ENCODE assay signal across 1 cellular context in genomic region chr7:32670105-32670504, GRCh38.
TF ChIP-seq lines count a peak whose summit lies in the region.

No MANE protein-coding gene starts in this region.

TF ChIP-seq in HepG2, 621 proteins besides CTCF, POLR2A, EP300 and RAD21 (continued from another document and continues in another):
- TF ChIP-seq HBP1 (CRISPR knock-in tag; IDR thresholded peaks at IDR 0.05; ENCODE audit: low read depth) (0 out of 2 replicates have a peak, but pooled peaks have one; percentile 24), BCLAF1 (IDR thresholded peaks at IDR 0.05) (no peak), ZNF382 (CRISPR knock-in tag; IDR thresholded peaks at IDR 0.05; ENCODE audit: borderline replicate concordance) (no peak), ELK4 (CRISPR knock-in tag; IDR thresholded peaks at IDR 0.05; ENCODE audit: borderline replicate concordance) (no peak), MYC (CRISPR knock-in tag; IDR thresholded peaks at IDR 0.05; ENCODE audit: borderline replicate concordance) (0 out of 2 replicates have a peak, but pooled peaks have one; percentile 28), NR1H2 (CRISPR knock-in tag; IDR thresholded peaks at IDR 0.05; ENCODE audit: borderline replicate concordance, low read depth) (no peak), TRIM24 (CRISPR knock-in tag; IDR thresholded peaks at IDR 0.05) (no peak), GZF1 (CRISPR knock-in tag; IDR thresholded peaks at IDR 0.05) (no peak), ZFP36 (IDR thresholded peaks at IDR 0.05; ENCODE audit: borderline replicate concordance, low read depth, low read length, partially characterized antibody) (no peak), SMARCC2 (IDR thresholded peaks at IDR 0.05) (no peak), NR2C2 (CRISPR knock-in tag; IDR thresholded peaks at IDR 0.05; ENCODE audit: borderline replicate concordance) (no peak; the same call in 1 of the 2 replicates), ZNF556 (CRISPR knock-in tag; IDR thresholded peaks at IDR 0.05; ENCODE audit: borderline replicate concordance) (no peak), FOXK1 (CRISPR knock-in tag; IDR thresholded peaks at IDR 0.05; ENCODE audit: borderline replicate concordance, low read depth) (peak; percentile 74), LBX2 (CRISPR knock-in tag; IDR thresholded peaks at IDR 0.05; ENCODE audit: borderline replicate concordance) (no peak), ZNF383 (CRISPR knock-in tag; IDR thresholded peaks at IDR 0.05; ENCODE audit: borderline replicate concordance) (no peak), ZNF275 (CRISPR knock-in tag; IDR thresholded peaks at IDR 0.05; ENCODE audit: borderline replicate concordance) (no peak), DMTF1 (CRISPR knock-in tag; IDR thresholded peaks at IDR 0.05) (no peak), ZNF670 (CRISPR knock-in tag; IDR thresholded peaks at IDR 0.05; ENCODE audit: borderline replicate concordance) (no peak), KLF15 (CRISPR knock-in tag; IDR thresholded peaks at IDR 0.05; ENCODE audit: borderline replicate concordance) (no peak), NCOA1 (CRISPR knock-in tag; IDR thresholded peaks at IDR 0.05) (no peak), THAP11 (CRISPR knock-in tag; IDR thresholded peaks at IDR 0.05) (peak; percentile 69), ATF7-NPFF (CRISPR knock-in tag; IDR thresholded peaks at IDR 0.05; ENCODE audit: low read depth) (no peak), ETV5 (CRISPR knock-in tag; IDR thresholded peaks at IDR 0.05; ENCODE audit: borderline replicate concordance) (peak; percentile 33; the same call in 1 of the 2 replicates), KLF16 (CRISPR knock-in tag; IDR thresholded peaks at IDR 0.05) (0 out of 4 replicates have a peak, but pooled peaks of 1 of the 2 experiments have one; percentile 71), ZNF639 (CRISPR knock-in tag; conservative IDR thresholded peaks at IDR 0.05) (no peak), SAP130 (CRISPR knock-in tag; IDR thresholded peaks at IDR 0.05; ENCODE audit: low read depth) (peak; percentile 81), ZNF562 (CRISPR knock-in tag; IDR thresholded peaks at IDR 0.05; ENCODE audit: borderline replicate concordance) (no peak), ETV6 (CRISPR knock-in tag; conservative IDR thresholded peaks at IDR 0.05) (no peak), JDP2 (CRISPR knock-in tag; IDR thresholded peaks at IDR 0.05; ENCODE audit: borderline replicate concordance) (no peak), EHMT2 (IDR thresholded peaks at IDR 0.05; ENCODE audit: borderline replicate concordance, low read depth, low read length) (no peak), DMAP1 (CRISPR knock-in tag; IDR thresholded peaks at IDR 0.05) (peak; percentile 43; the same call in 1 of the 2 replicates), CREB3 (CRISPR knock-in tag; IDR thresholded peaks at IDR 0.05) (no peak), ZNF549 (CRISPR knock-in tag; IDR thresholded peaks at IDR 0.05) (peak; percentile 100), ZBTB7B (CRISPR knock-in tag; IDR thresholded peaks at IDR 0.05) (peak; percentile 88), HDAC1 (CRISPR knock-in tag; IDR thresholded peaks at IDR 0.05) (0 out of 2 replicates have a peak, but pooled peaks have one; percentile 42), NCOA5 (CRISPR knock-in tag; IDR thresholded peaks at IDR 0.05) (no peak), E2F1 (CRISPR knock-in tag; IDR thresholded peaks at IDR 0.05) (no peak), ZNF678 (CRISPR knock-in tag; IDR thresholded peaks at IDR 0.05) (no peak), ZNF264 (CRISPR knock-in tag; IDR thresholded peaks at IDR 0.05) (peak; percentile 87), ZNF326 (CRISPR knock-in tag; IDR thresholded peaks at IDR 0.05; ENCODE audit: borderline replicate concordance) (no peak), ZNF773 (CRISPR knock-in tag; IDR thresholded peaks at IDR 0.05; ENCODE audit: borderline replicate concordance) (no peak), ZBTB1 (CRISPR knock-in tag; IDR thresholded peaks at IDR 0.05; ENCODE audit: borderline replicate concordance) (no peak), ZNF280D (CRISPR knock-in tag; IDR thresholded peaks at IDR 0.05) (no peak), MTA1 (CRISPR knock-in tag; IDR thresholded peaks at IDR 0.05; ENCODE audit: borderline replicate concordance) (no peak), HNF1B (CRISPR knock-in tag; IDR thresholded peaks at IDR 0.05) (no peak)
